In the genomic region with DNA sequence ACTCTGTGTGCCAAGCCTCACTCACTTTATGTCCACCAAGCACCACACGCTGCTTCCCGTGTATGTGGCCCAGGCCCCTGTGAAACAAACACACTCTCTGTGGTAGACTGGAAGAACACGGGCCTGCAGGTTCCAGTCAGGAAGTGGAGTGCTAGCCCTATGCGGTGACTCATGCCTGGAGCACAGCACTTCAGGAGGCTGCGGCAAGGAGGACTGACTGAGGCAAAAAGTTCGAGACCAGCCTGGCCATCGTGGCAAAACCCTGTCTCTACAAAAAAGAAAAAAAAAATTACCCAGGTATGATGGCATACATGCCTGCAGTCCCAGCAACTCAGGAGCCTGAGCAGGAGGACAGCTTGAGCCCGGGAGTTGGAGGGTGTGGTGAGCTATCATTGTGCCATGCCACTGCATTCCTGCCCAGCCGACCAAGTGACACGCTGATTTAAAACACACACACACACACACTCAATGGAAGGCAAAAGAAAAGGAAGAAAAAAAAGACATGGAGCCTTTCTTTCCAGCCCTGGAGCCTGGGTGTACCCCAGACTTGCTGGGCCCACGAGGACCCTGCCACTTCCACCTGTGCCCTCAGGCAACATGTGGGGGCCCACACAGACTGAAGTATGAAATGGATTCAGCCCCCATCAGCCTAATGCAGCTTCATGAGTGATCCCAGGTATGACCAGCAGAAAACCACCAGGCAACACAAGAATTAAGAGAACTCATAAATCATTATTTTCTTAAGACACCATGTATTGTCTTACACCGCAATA, we compare ENCODE assay signal across 9 cellular contexts.
A peak's percentile ranks its signal among the peaks of the same experiment; 100 is the strongest.
DNase-seq lines count a peak whose midpoint lies in the region; ATAC-seq and TF ChIP-seq lines count a peak whose summit lies in the region.
"Had no signal": no experiment of that assay in that cellular context is flagged by ENCODE, and none has a peak within 500 bp of the region (broad histone marks: within the 10 kb centered on the region; RNA-seq: fewer than 3 reads in every experiment).

No MANE protein-coding gene starts in this region.

- no peak for TF ChIP-seq CTCF in AG04449 (IDR thresholded peaks at IDR 0.05; ENCODE audit: insufficient read depth, low read length, missing control alignments)
- TF ChIP-seq CTCF in fibroblast of mammary gland (conservative IDR thresholded peaks at IDR 0.05; ENCODE audit: control insufficient read depth, insufficient read depth, low read depth, low read length) = no peak

- no peak overlapping the region for H3K4me3 ChIP-seq in AG04449 (ENCODE audit: low read depth, low read length)
- H3K4me3 ChIP-seq in HUES48 (ENCODE audit: low read depth, low read length) = no peak overlapping the region
- H3K4me3 ChIP-seq in fibroblast of mammary gland (ENCODE audit: control insufficient read depth, low read depth, low read length) = no peak overlapping the region
- H3K4me3 ChIP-seq: dorsolateral prefrontal cortex had no signal

- no peaks in the 10 kb centered on the region for H3K9me3 ChIP-seq in HUES48 (ENCODE audit: control insufficient read depth, insufficient read depth, low read length)

- H3K36me3 Mint-ChIP-seq in activated CD4-positive, alpha-beta T cell treated with anti-CD3 and anti-CD28 coated beads, Interleukin-2, amount 10 ng/mL, durations not matched to agents 7 days and 5 days (ENCODE audit: low read depth) = peaks cover 33% of the 10 kb centered on the region

- H3K4me3 Mint-ChIP-seq in activated CD4-positive, alpha-beta T cell treated with anti-CD3 and anti-CD28 coated beads, Interleukin-2, amount 10 ng/mL, durations not matched to agents 7 days and 5 days = peak overlapping the region; percentile 38

- POLR2A ChIA-PET in AG04449 (lab: Yijun Ruan, JAX) = no interaction called here
- POLR2A ChIA-PET in activated CD4-positive, alpha-beta T cell treated with anti-CD3 and anti-CD28 coated beads, Interleukin-2, amount 10 ng/mL, durations not matched to agents 7 days and 5 days (lab: Charles Lee) = no interaction called here

- peaks cover 45% of the 10 kb centered on the region for H3K4me1 ChIP-seq in HUES48 (ENCODE audit: control insufficient read depth, insufficient read depth, low read length)

- H3K4me1 Mint-ChIP-seq in activated CD4-positive, alpha-beta T cell treated with anti-CD3 and anti-CD28 coated beads, Interleukin-2, amount 10 ng/mL, durations not matched to agents 7 days and 5 days = peaks cover 96% of the 10 kb centered on the region

- DNase-seq in AG04449 (ENCODE audit: low read depth, low spot score) = peak; percentile 26
- peak; percentile 52 for DNase-seq in activated CD4-positive, alpha-beta T cell treated with anti-CD3 and anti-CD28 coated beads, Interleukin-2, amount 10 ng/mL, durations not matched to agents 7 days and 5 days
- DNase-seq in fibroblast of mammary gland (ENCODE audit: low read depth) = peak; percentile 79
- DNase-seq in renal cortical epithelial cell (ENCODE audit: low read depth) = peak; percentile 77

- peak overlapping the region; percentile 48 for H3K27ac ChIP-seq in HUES48 (ENCODE audit: low read depth, low read length)

- no peak overlapping the region for H3K9ac ChIP-seq in HUES48 (ENCODE audit: low read depth, low read length)

- ATAC-seq in GM18498 (IDR thresholded peaks at IDR 0.05; ENCODE audit: unreplicated experiment) (no peak), HG02588 (IDR thresholded peaks at IDR 0.05; ENCODE audit: unreplicated experiment) (no peak), GM18907 (IDR thresholded peaks at IDR 0.05; ENCODE audit: unreplicated experiment) (no peak)

- CTCF ChIA-PET in AG04449 (lab: Yijun Ruan, JAX) = interaction anchor here (1.0 to 1.6 kb wide), 4 partner anchors 9 to 145 kb away, joined by 4 to 6 read pairs (median 5); no protein-coding TSS in a partner anchor
- CTCF ChIA-PET in activated CD4-positive, alpha-beta T cell treated with anti-CD3 and anti-CD28 coated beads, Interleukin-2, amount 10 ng/mL, durations not matched to agents 7 days and 5 days (lab: Charles Lee) = interaction anchor here (0.6 to 1.9 kb wide), 5 partner anchors 9 to 657 kb away, joined by 3 to 7 read pairs (median 3); no protein-coding TSS in a partner anchor

- H3K27me3 Mint-ChIP-seq in activated CD4-positive, alpha-beta T cell treated with anti-CD3 and anti-CD28 coated beads, Interleukin-2, amount 10 ng/mL, durations not matched to agents 7 days and 5 days = no peaks in the 10 kb centered on the region

- H3K36me3 ChIP-seq in HUES48 (ENCODE audit: control insufficient read depth, insufficient read depth, low read length) = 0 out of 2 replicates have a peak, but pooled peaks cover 4% of the 10 kb centered on the region

- no peaks in the 10 kb centered on the region for H3K9me3 Mint-ChIP-seq in activated CD4-positive, alpha-beta T cell treated with anti-CD3 and anti-CD28 coated beads, Interleukin-2, amount 10 ng/mL, durations not matched to agents 7 days and 5 days

- H3K27me3 ChIP-seq in HUES48 (ENCODE audit: control insufficient read depth, insufficient read depth, low read length) = no peaks in the 10 kb centered on the region
- H3K27me3 ChIP-seq: dorsolateral prefrontal cortex had no signal

- peak overlapping the region; percentile 87 for H3K27ac Mint-ChIP-seq in activated CD4-positive, alpha-beta T cell treated with anti-CD3 and anti-CD28 coated beads, Interleukin-2, amount 10 ng/mL, durations not matched to agents 7 days and 5 days

Comparison
In these comparisons a context has a peak if more than half of its experiments do, and no peak if none do; other contexts are left out.
1. DNase-seq: peak in every context shown above with its lines; median percentile 79 in fibroblast of mammary gland; 77 in renal cortical epithelial cell; 52 in activated CD4-positive, alpha-beta T cell treated with anti-CD3 and anti-CD28 coated beads, Interleukin-2, amount 10 ng/mL, durations not matched to agents 7 days and 5 days; 26 in AG04449.